Comparison of ENCODE assay signal across 23 cellular contexts in genomic region chr6:141548969-141549368, GRCh38.
DNase-seq lines count a peak whose midpoint lies in the region; ATAC-seq and TF ChIP-seq lines count a peak whose summit lies in the region.
"Had no signal": no experiment of that assay in that cellular context is flagged by ENCODE, and none has a peak within 500 bp of the region (broad histone marks: within the 10 kb centered on the region; RNA-seq: fewer than 3 reads in every experiment).

No MANE protein-coding gene starts in this region.

- TF ChIP-seq POLR2A in NB4 (IDR thresholded peaks at IDR 0.05; ENCODE audit: extremely low read depth, insufficient read length) (no peak), adrenal gland (IDR thresholded peaks at IDR 0.05) (no peak)

- DNase-seq in HCEC 1CT (peak; percentile 80), NB4 (ENCODE audit: low read depth) (peak; percentile 17), cardiac fibroblast (ENCODE audit: low read depth in 2 of 2) (peak; percentile 27 to 97), kidney tubule cell (ENCODE audit: low spot score) (peak; percentile 49), NCI-H2081 (lab: John Stamatoyannopoulos, UW) (no peak), adrenal gland (no peak), left colon (no peak)
- DNase-seq: activated CD8-positive, alpha-beta memory T cell treated with anti-CD3 and anti-CD28 coated beads, Interleukin-2, amount 10 ng/mL, durations not matched to agents 7 days and 5 days; activated effector memory CD4-positive, alpha-beta T cell treated with Interleukin-2 at 50 U/mL for 16 hours; amygdala; head of caudate nucleus; immature natural killer cell; Kasumi-1; NCI-H446; Right ventricle myocardium superior; stimulated activated CD4-positive, alpha-beta T cell treated with anti-CD3 and anti-CD28 coated beads, Interleukin-12 subunit alpha, Interleukin-12 subunit beta, amount 100 ng/mL, for 4 hours; thyroid gland had no signal

- H3K36me3 ChIP-seq in adrenal gland (replicated peaks in 1 of 2) = no peaks in the 10 kb centered on the region
- H3K36me3 ChIP-seq: prostate gland, thyroid gland had no signal

- no peak overlapping the region for H3K27ac ChIP-seq in adrenal gland
- H3K27ac ChIP-seq: prostate gland, thyroid gland had no signal

- H3K27me3 ChIP-seq in adrenal gland = no peaks in the 10 kb centered on the region
- H3K27me3 ChIP-seq: thyroid gland had no signal

- H3K4me1 ChIP-seq in adrenal gland (replicated peaks in 1 of 2) = no peaks in the 10 kb centered on the region
- H3K4me1 ChIP-seq: prostate gland had no signal

- H3K4me3 ChIP-seq in NB4 (ENCODE audit: low read depth, low read length) (no peak overlapping the region), cardiac fibroblast (replicated peaks in 1 of 2; ENCODE audit: low read depth in 2 of 2, low read length in 2 of 2) (no peak overlapping the region), adrenal gland (no peak overlapping the region)
- H3K4me3 ChIP-seq: lung, prostate gland, thyroid gland had no signal

- intact Hi-C loops in adrenal gland (cut with DNase I) = no loop called here
- intact Hi-C loops in left colon (cut with DNase I, micrococcal nuclease) = no loop called here

- H3K9me3 ChIP-seq in adrenal gland (replicated peaks in 1 of 3) = no peaks in the 10 kb centered on the region
- H3K9me3 ChIP-seq: prostate gland, thyroid gland had no signal

- ATAC-seq in GM18870 (IDR thresholded peaks at IDR 0.05; ENCODE audit: unreplicated experiment) = no peak
- no peak for ATAC-seq in left colon
- ATAC-seq: activated CD4-positive, CD25-positive, alpha-beta regulatory T cell treated with anti-CD3 and anti-CD28 coated beads, Interleukin-2, amount 50 U/mL, for 24 hours; activated CD8-positive, alpha-beta memory T cell treated with anti-CD3 and anti-CD28 coated beads, Interleukin-2, amount 10 ng/mL, durations not matched to agents 7 days and 5 days; natural killer cell treated with Interleukin-12 subunit alpha and Interleukin-12 subunit beta and Interleukin-15 and Interleukin-18, amount 100 ng/mL, for 72 hours; stimulated activated effector memory CD8-positive, alpha-beta T cell treated with anti-CD3 and anti-CD28 coated beads, Interleukin-12 subunit alpha, Interleukin-12 subunit beta, amount 100 ng/mL, for 72 hours had no signal

- 67 to 98% (median 96%) methylated on average over 2 of the region's 2 CpGs for WGBS in adrenal gland, 4 donors

- TF ChIP-seq CTCF in NB4 (IDR thresholded peaks at IDR 0.05; ENCODE audit: low read depth, low read length) (no peak), cardiac fibroblast (IDR thresholded peaks at IDR 0.05; ENCODE audit: low read depth, low read length) (no peak), adrenal gland (IDR thresholded peaks at IDR 0.05) (no peak)

Comparison
In these comparisons a context has a peak if more than half of its experiments do, and no peak if none do; other contexts are left out.
1. DNase-seq: peak in HCEC 1CT (single experiment), NB4 (single experiment), cardiac fibroblast (2 of 2) and kidney tubule cell (single experiment); none in NCI-H2081 (0 of 2), adrenal gland (0 of 7) and left colon (0 of 2).